In genomic region chr20:11978496-11978895, GRCh38 we compare ENCODE assay signal across 17 cellular contexts.
"Had no signal": no experiment of that assay in that cellular context is flagged by ENCODE, and none has a peak within 500 bp of the region (broad histone marks: within the 10 kb centered on the region; RNA-seq: fewer than 3 reads in every experiment).

No MANE protein-coding gene starts in this region.

- H3K27ac ChIP-seq: gastroesophageal sphincter, left ventricle myocardium inferior, lower lobe of right lung, spleen, tibial artery, upper lobe of left lung, vagina had no signal

- DNase-seq: effector CD4-positive, alpha-beta T cell; foreskin fibroblast; immature natural killer cell; kidney; left cardiac atrium; left ventricle myocardium inferior; lower lobe of right lung; natural killer cell; posterior cingulate gyrus; spleen; stimulated activated CD4-positive, alpha-beta T cell treated with anti-CD3 and anti-CD28 coated beads, Interleukin-15, amount 100 ng/mL, for 24 hours; stimulated activated CD4-positive, alpha-beta T cell treated with anti-CD3 and anti-CD28 coated beads, Interleukin-1b, Interleukin-23, amount 100 ng/mL, for 48 hours; stimulated activated CD4-positive, alpha-beta T cell treated with anti-CD3 and anti-CD28 coated beads, Interleukin-4, amount 100 ng/mL, for 24 hours; tibial artery; upper lobe of left lung had no signal

- H3K4me1 ChIP-seq: gastroesophageal sphincter, lower lobe of right lung, spleen, tibial artery, upper lobe of left lung, vagina had no signal

- H3K4me3 ChIP-seq: gastroesophageal sphincter, left ventricle myocardium inferior, lower lobe of right lung, spleen, tibial artery, upper lobe of left lung, vagina had no signal

- H3K27me3 ChIP-seq: gastroesophageal sphincter, spleen, tibial artery, upper lobe of left lung, vagina had no signal

- H3K36me3 ChIP-seq: gastroesophageal sphincter, left ventricle myocardium inferior, lower lobe of right lung, spleen, tibial artery, upper lobe of left lung, vagina had no signal

- FAIRE-seq: kidney had no signal
